11 cellular contexts compared by ENCODE assay signal in the genomic region with DNA sequence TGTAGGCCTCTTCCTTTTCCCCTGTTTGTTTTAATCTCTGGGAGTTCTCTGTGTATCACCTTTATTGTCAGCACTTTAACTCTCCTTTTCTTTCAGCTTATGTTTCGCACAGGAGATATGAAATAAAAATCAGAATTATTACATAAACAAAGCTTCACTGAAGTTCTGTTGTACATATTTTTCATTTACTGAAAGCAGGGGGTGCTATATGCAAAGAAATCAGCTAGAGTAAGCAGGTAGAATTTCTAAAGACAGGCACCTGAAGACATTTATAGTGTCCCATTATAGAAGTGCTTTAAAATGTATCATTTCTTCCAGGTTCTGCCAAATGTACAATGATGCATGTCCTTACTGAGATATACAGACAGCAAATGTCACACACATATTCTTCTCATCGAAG.
DNase-seq lines count a peak whose midpoint lies in the region; TF ChIP-seq lines count a peak whose summit lies in the region.
"Had no signal": no experiment of that assay in that cellular context is flagged by ENCODE, and none has a peak within 500 bp of the region (broad histone marks: within the 10 kb centered on the region; RNA-seq: fewer than 3 reads in every experiment).

No MANE protein-coding gene starts in this region.

- DNase-seq in NCI-H2107 treated with DMSO at 0.1 percent for 48 hours (lab: John Stamatoyannopoulos, UW; ENCODE audit: unreplicated experiment) (peak; percentile 54), NCI-H2107 (lab: John Stamatoyannopoulos, UW) (no peak), NCI-H748 treated with DMSO at 0.1 percent for 48 hours (lab: John Stamatoyannopoulos, UW) (peak; percentile 5), choroid plexus epithelial cell (ENCODE audit: low read depth) (peak; percentile 52), superior temporal gyrus (ENCODE audit: extremely low spot score) (peak; percentile 29), right atrium auricular region (ENCODE audit: low spot score) (no peak), stomach (no peak)
- no peak for DNase-seq in activated CD4-positive, alpha-beta T cell treated with anti-CD3 and anti-CD28 coated beads for 1 hour
- DNase-seq: activated naive CD8-positive, alpha-beta T cell treated with anti-CD3 and anti-CD28 coated beads for 36 hours; lower lobe of right lung had no signal

- H3K27ac ChIP-seq in right atrium auricular region (no peak overlapping the region), stomach (no peak overlapping the region)
- H3K27ac ChIP-seq: lower lobe of right lung, skin epidermis had no signal

- intact Hi-C loops in stomach (cut with DNase I; ENCODE audit: low total_unique reads) = no loop called here

- H3K4me3 ChIP-seq in choroid plexus epithelial cell (ENCODE audit: low read depth, low read length) (no peak overlapping the region), right atrium auricular region (no peak overlapping the region), stomach (no peak overlapping the region)
- H3K4me3 ChIP-seq: lower lobe of right lung, skin epidermis had no signal

- no peak for TF ChIP-seq POLR2A in stomach (IDR thresholded peaks at IDR 0.05)

- H3K4me1 ChIP-seq in right atrium auricular region (no peaks in the 10 kb centered on the region), stomach (no peaks in the 10 kb centered on the region)
- H3K4me1 ChIP-seq: lower lobe of right lung had no signal

- H3K36me3 ChIP-seq in right atrium auricular region (no peaks in the 10 kb centered on the region), stomach (no peaks in the 10 kb centered on the region)
- H3K36me3 ChIP-seq: lower lobe of right lung had no signal

- H3K27me3 ChIP-seq in right atrium auricular region (no peaks in the 10 kb centered on the region), stomach (no peaks in the 10 kb centered on the region)

- 61 to 76% (median 69%) methylated on average over 2 of the region's 2 CpGs for WGBS in stomach, 5 donors

- no peak for TF ChIP-seq EP300 in stomach (IDR thresholded peaks at IDR 0.05)

- TF ChIP-seq CTCF in choroid plexus epithelial cell (conservative IDR thresholded peaks at IDR 0.05; ENCODE audit: low read depth, low read length) = peak; percentile 37
- peak in 1 of 2 donors; percentile 31 for TF ChIP-seq CTCF in right atrium auricular region (IDR thresholded peaks at IDR 0.05)
- TF ChIP-seq CTCF in stomach (IDR thresholded peaks at IDR 0.05) = no peak

- H3K9me3 ChIP-seq in right atrium auricular region (no peaks in the 10 kb centered on the region), stomach (no peaks in the 10 kb centered on the region)
- H3K9me3 ChIP-seq: lower lobe of right lung had no signal

Comparison
In these comparisons a context has a peak if more than half of its experiments do, and no peak if none do; other contexts are left out.
1. DNase-seq: peak in NCI-H2107 treated with DMSO at 0.1 percent for 48 hours (single experiment), NCI-H748 treated with DMSO at 0.1 percent for 48 hours (single experiment), choroid plexus epithelial cell (single experiment) and superior temporal gyrus (single experiment); none in NCI-H2107 (single experiment), activated CD4-positive, alpha-beta T cell treated with anti-CD3 and anti-CD28 coated beads for 1 hour (single experiment), right atrium auricular region (single experiment) and stomach (single experiment).